ENCODE assay signal across 1 cellular context in genomic region chr14:68931474-68932051, GRCh38.
TF ChIP-seq lines count a peak whose summit lies in the region.

No MANE protein-coding gene starts in this region.

TF ChIP-seq in K562, 482 proteins besides CTCF, POLR2A, EP300 and RAD21 (continued from another document):
- TF ChIP-seq ZNF592 (IDR thresholded peaks at IDR 0.05) (no peak), ZC3H8 (IDR thresholded peaks at IDR 0.05) (no peak), ZNF311 (CRISPR knock-in tag; IDR thresholded peaks at IDR 0.05) (no peak), POLR2H (tag; IDR thresholded peaks at IDR 0.05; ENCODE audit: low read depth) (no peak)
